23 cellular contexts compared by ENCODE assay signal in the genomic region with DNA sequence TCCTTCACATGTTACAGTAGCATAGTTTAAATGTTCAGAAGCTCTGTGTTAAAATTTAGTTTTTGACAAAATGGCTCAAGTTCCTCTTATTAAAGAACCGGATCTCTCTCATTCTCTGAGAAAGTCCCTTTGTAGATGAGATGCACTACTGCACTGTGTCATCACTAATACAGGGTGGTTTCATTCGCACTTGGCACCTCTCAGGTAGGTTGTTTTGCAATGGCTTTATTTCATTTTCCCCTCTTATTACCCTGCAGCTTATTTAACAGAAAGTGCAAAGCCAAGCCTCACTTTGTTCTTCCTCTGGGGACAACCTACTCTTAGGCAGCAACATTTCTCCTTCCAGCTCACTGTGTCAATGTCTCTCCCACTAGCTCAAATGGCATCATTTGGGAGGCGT.
"Had no signal": no experiment of that assay in that cellular context is flagged by ENCODE, and none has a peak within 500 bp of the region (broad histone marks: within the 10 kb centered on the region; RNA-seq: fewer than 3 reads in every experiment).

No MANE protein-coding gene starts in this region.

- H3K9me3 ChIP-seq: esophagus muscularis mucosa, heart right ventricle, left ventricle myocardium inferior, thoracic aorta, upper lobe of left lung had no signal

- ATAC-seq: activated CD8-positive, alpha-beta T cell treated with anti-CD3 and anti-CD28 coated beads for 36 hours; activated T-helper 17 cell treated with anti-CD3 and anti-CD28 coated beads, Interleukin-2, amount 50 U/mL, for 72 hours; heart right ventricle; stimulated activated naive B cell treated with anti-CD40 and anti-IgM and Interleukin-4, amounts not matched to agents 10 μg/mL and 1 μg/mL and 100 μg/mL, for 72 hours had no signal

- H3K36me3 ChIP-seq: cardiac muscle cell, esophagus muscularis mucosa, heart right ventricle, left ventricle myocardium inferior, spleen, thoracic aorta, upper lobe of left lung had no signal

- H3K27ac ChIP-seq: cardiac muscle cell, esophagus muscularis mucosa, heart right ventricle, left ventricle myocardium inferior, spleen, thoracic aorta, upper lobe of left lung had no signal

- DNase-seq: activated B cell treated with CpG ODN at 0.5 μM for 24 hours; activated CD4-positive, alpha-beta T cell treated with anti-CD3 and anti-CD28 coated beads, Interleukin-2, amount 10 ng/mL, durations not matched to agents 24 days and 14 days; activated CD8-positive, alpha-beta T cell treated with anti-CD3 and anti-CD28 coated beads for 36 hours; activated naive CD4-positive, alpha-beta T cell treated with Interleukin-2 at 50 U/mL for 16 hours; activated naive CD8-positive, alpha-beta T cell treated with anti-CD3 and anti-CD28 coated beads, Interleukin-2, amount 10 ng/mL, durations not matched to agents 7 days and 5 days; activated T-cell treated with anti-CD3 and anti-CD28 coated beads, Interleukin-2, amount 50 U/mL, for 1 hour; amygdala; effector memory CD4-positive, alpha-beta T cell; heart right ventricle; immature natural killer cell; kidney glomerular epithelial cell; left ventricle myocardium inferior; nephron progenitor cell; occipital lobe; posterior cingulate gyrus; retina; spleen; stimulated activated naive B cell treated with anti-CD40 and anti-IgM and Interleukin-4, amounts not matched to agents 10 μg/mL and 1 μg/mL and 100 μg/mL, for 72 hours; upper lobe of left lung had no signal

- H3K27me3 ChIP-seq: esophagus muscularis mucosa, heart right ventricle, spleen, upper lobe of left lung had no signal

- H3K4me1 ChIP-seq: esophagus muscularis mucosa, heart right ventricle, left ventricle myocardium inferior, spleen, upper lobe of left lung had no signal

- H3K4me3 ChIP-seq: cardiac muscle cell, esophagus muscularis mucosa, heart right ventricle, left ventricle myocardium inferior, spleen, thoracic aorta, upper lobe of left lung had no signal
